In genomic region chr7:49695971-49696370, GRCh38 we compare ENCODE assay signal across 28 cellular contexts.
"Had no signal": no experiment of that assay in that cellular context is flagged by ENCODE, and none has a peak within 500 bp of the region (broad histone marks: within the 10 kb centered on the region; RNA-seq: fewer than 3 reads in every experiment).

No MANE protein-coding gene starts in this region.

- H3K4me1 ChIP-seq: neural progenitor cell, parathyroid adenoma, psoas muscle, spleen, suprapubic skin, testis, tibial artery, transverse colon, upper lobe of right lung, uterus had no signal

- H3K9ac ChIP-seq: neural progenitor cell, parathyroid adenoma had no signal

- H3K79me2 ChIP-seq: parathyroid adenoma had no signal

- H2AFZ ChIP-seq: neural progenitor cell, parathyroid adenoma had no signal

- H3K4me3 ChIP-seq: neural progenitor cell, ovary, psoas muscle, skin epidermis, smooth muscle cell, spleen, suprapubic skin, testis, tibial artery, transverse colon, upper lobe of right lung, uterus had no signal

- H3K36me3 ChIP-seq: neural progenitor cell, ovary, spleen, suprapubic skin, tibial artery, transverse colon, upper lobe of right lung, uterus had no signal

- ATAC-seq: natural killer cell; psoas muscle; right cardiac atrium; sciatic nerve; stimulated activated memory B cell treated with anti-CD40 and anti-IgM and Interleukin-4, amounts not matched to agents 10 μg/mL and 1 μg/mL and 100 μg/mL, for 72 hours; stimulated activated naive CD8-positive, alpha-beta T cell treated with anti-CD3 and anti-CD28 coated beads, Interleukin-15, amount 100 ng/mL, for 72 hours; stimulated activated naive CD8-positive, alpha-beta T cell treated with anti-CD3 and anti-CD28 coated beads, Interleukin-15, Interleukin-2, amounts not matched to agents 100 U/mL and 50 U/mL, for 24 hours; upper lobe of right lung had no signal

- H3K27me3 ChIP-seq: neural progenitor cell, ovary, spleen, suprapubic skin, testis, tibial artery, transverse colon, upper lobe of right lung, uterus had no signal

- H3K4me2 ChIP-seq: neural progenitor cell, smooth muscle cell had no signal

- H3K27ac ChIP-seq: neural progenitor cell, ovary, parathyroid adenoma, psoas muscle, skin epidermis, spleen, suprapubic skin, testis, tibial artery, transverse colon, upper lobe of right lung, uterus had no signal

- H3K9me3 ChIP-seq: ovary, psoas muscle, spleen, suprapubic skin, testis, tibial artery, transverse colon, upper lobe of right lung, uterus had no signal

- DNase-seq: natural killer cell; occipital lobe; ovary; posterior cingulate gyrus; psoas muscle; right cardiac atrium; spleen; stimulated activated CD4-positive, alpha-beta T cell treated with anti-CD3 and anti-CD28 coated beads, Interleukin-12 subunit alpha, Interleukin-12 subunit beta, amount 100 ng/mL, for 4 hours; stimulated activated CD4-positive, alpha-beta T cell treated with anti-CD3 and anti-CD28 coated beads, Interleukin-1b, Interleukin-23, amount 100 ng/mL, for 48 hours; stimulated activated CD4-positive, alpha-beta T cell treated with anti-CD3 and anti-CD28 coated beads, Interleukin-4, amount 100 ng/mL, for 1 hour; stimulated activated CD4-positive, alpha-beta T cell treated with anti-CD3 and anti-CD28 coated beads, Interleukin-4, amount 100 ng/mL, for 4 hours; stimulated activated CD8-positive, alpha-beta memory T cell treated with anti-CD3 and anti-CD28 coated beads, Interleukin-4, amount 100 ng/mL, for 48 hours; stimulated activated naive CD4-positive, alpha-beta T cell; stimulated activated naive CD8-positive, alpha-beta T cell treated with anti-CD3 and anti-CD28 coated beads, Interleukin-15, amount 100 ng/mL, for 72 hours; stimulated activated naive CD8-positive, alpha-beta T cell treated with anti-CD3 and anti-CD28 coated beads, Interleukin-15, Interleukin-2, amounts not matched to agents 100 U/mL and 50 U/mL, for 24 hours; substantia nigra; testis; tibial artery; transverse colon; upper lobe of right lung; uterus had no signal
